In the genomic region with DNA sequence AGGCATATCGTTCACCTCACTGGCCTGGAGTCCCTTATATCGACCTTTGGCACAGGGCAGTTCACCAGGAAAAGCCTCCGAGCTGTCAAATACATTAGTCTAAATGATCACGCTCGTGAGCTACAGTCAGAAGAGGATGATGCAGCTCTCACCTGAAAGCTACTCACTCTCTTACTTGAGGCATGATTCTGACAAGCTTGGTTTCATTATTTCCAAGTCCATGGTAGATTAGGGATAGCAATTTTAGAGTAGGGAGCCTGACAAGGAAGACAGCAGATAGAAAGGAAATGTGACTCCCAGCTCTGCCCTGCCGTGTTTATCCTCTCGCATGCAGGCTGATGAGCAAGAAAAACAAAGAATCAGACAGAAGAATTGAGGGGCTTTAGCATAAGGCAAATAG, we compare ENCODE assay signal across 18 cellular contexts.
DNase-seq lines count a peak whose midpoint lies in the region; TF ChIP-seq lines count a peak whose summit lies in the region.
"Had no signal": no experiment of that assay in that cellular context is flagged by ENCODE, and none has a peak within 500 bp of the region (broad histone marks: within the 10 kb centered on the region; RNA-seq: fewer than 3 reads in every experiment).

No MANE protein-coding gene starts in this region.

- H3K4me3 Mint-ChIP-seq in activated CD4-positive, alpha-beta T cell treated with anti-CD3 and anti-CD28 coated beads, Interleukin-2, amount 10 ng/mL, durations not matched to agents 24 days and 14 days: no peak overlapping the region
- no peak overlapping the region for H3K4me3 Mint-ChIP-seq in neural progenitor cell
- no peak overlapping the region for H3K4me3 Mint-ChIP-seq in activated T-helper 1 cell treated with anti-CD3 and anti-CD28 coated beads, Interleukin-12 subunit alpha, Interleukin-12 subunit beta, Interleukin-2, Interleukin-4 antibody, amounts not matched to agents 30 ng/mL and 10 ng/mL and 1 ng/mL, durations not matched to agents 14 hours and 24 hours and 36 hours
- H3K4me3 Mint-ChIP-seq: CD4-positive, alpha-beta memory T cell; IgD-negative memory B cell had no signal

- H4K20me1 ChIP-seq in hepatocyte (ENCODE audit: insufficient read depth, poor library complexity, severe bottlenecking): no peaks in the 10 kb centered on the region
- H4K20me1 ChIP-seq in neural progenitor cell (ENCODE audit: low read depth): no peaks in the 10 kb centered on the region

- no peaks in the 10 kb centered on the region for H3K36me3 Mint-ChIP-seq in activated CD4-positive, alpha-beta T cell treated with anti-CD3 and anti-CD28 coated beads, Interleukin-2, amount 10 ng/mL, durations not matched to agents 24 days and 14 days (ENCODE audit: low read depth)
- H3K36me3 Mint-ChIP-seq in neural progenitor cell: no peaks in the 10 kb centered on the region
- no peaks in the 10 kb centered on the region for H3K36me3 Mint-ChIP-seq in activated T-helper 1 cell treated with anti-CD3 and anti-CD28 coated beads, Interleukin-12 subunit alpha, Interleukin-12 subunit beta, Interleukin-2, Interleukin-4 antibody, amounts not matched to agents 30 ng/mL and 10 ng/mL and 1 ng/mL, durations not matched to agents 14 hours and 24 hours and 36 hours (ENCODE audit: low read depth)
- H3K36me3 Mint-ChIP-seq: CD4-positive, alpha-beta memory T cell; IgD-negative memory B cell had no signal

- WGBS in hepatocyte (ENCODE audit: low lambda C conversion rate, missing lambda C conversion rate): 51% methylated on average over 7 of the region's 7 CpGs

- no peak overlapping the region for H3K9ac ChIP-seq in neural progenitor cell

- peak overlapping the region; percentile 46 for H3K4me2 ChIP-seq in hepatocyte
- H3K4me2 ChIP-seq in neural progenitor cell: peak overlapping the region; percentile 10

- peaks cover 5% of the 10 kb centered on the region for H3F3A ChIP-seq in neural progenitor cell (ENCODE audit: low read depth)

- H2AFZ ChIP-seq in hepatocyte (no peak overlapping the region), neural progenitor cell (replicated peaks) (peak overlapping the region; percentile 66)

- H3K27me3 Mint-ChIP-seq in activated CD4-positive, alpha-beta T cell treated with anti-CD3 and anti-CD28 coated beads, Interleukin-2, amount 10 ng/mL, durations not matched to agents 24 days and 14 days: peaks cover 3% of the 10 kb centered on the region
- H3K27me3 Mint-ChIP-seq in neural progenitor cell (ENCODE audit: insufficient read depth, low read depth): peaks cover under 1% of the 10 kb centered on the region
- peaks cover 7% of the 10 kb centered on the region for H3K27me3 Mint-ChIP-seq in activated T-helper 1 cell treated with anti-CD3 and anti-CD28 coated beads, Interleukin-12 subunit alpha, Interleukin-12 subunit beta, Interleukin-2, Interleukin-4 antibody, amounts not matched to agents 30 ng/mL and 10 ng/mL and 1 ng/mL, durations not matched to agents 14 hours and 24 hours and 36 hours (ENCODE audit: insufficient read depth)

- H3K4me3 ChIP-seq in hepatocyte (no peak overlapping the region), neural progenitor cell (no peak overlapping the region), HAP-1 (no peak overlapping the region)

- H3K9me2 ChIP-seq in hepatocyte (replicated peaks; ENCODE audit: insufficient read depth): no peaks in the 10 kb centered on the region

- intact Hi-C loops in activated CD4-positive, alpha-beta T cell treated with anti-CD3 and anti-CD28 coated beads, Interleukin-2, amount 10 ng/mL, durations not matched to agents 24 days and 14 days (cut with micrococcal nuclease): no loop called here
- intact Hi-C loops in activated T-helper 1 cell treated with anti-CD3 and anti-CD28 coated beads, Interleukin-12 subunit alpha, Interleukin-12 subunit beta, Interleukin-2, Interleukin-4 antibody, amounts not matched to agents 30 ng/mL and 10 ng/mL and 1 ng/mL, durations not matched to agents 14 hours and 24 hours and 36 hours (cut with micrococcal nuclease): no loop called here

- peaks cover 5% of the 10 kb centered on the region for H3K4me1 ChIP-seq in hepatocyte (ENCODE audit: insufficient read depth)
- H3K4me1 ChIP-seq in neural progenitor cell: peaks cover 26% of the 10 kb centered on the region
- peaks cover 35% of the 10 kb centered on the region for H3K4me1 ChIP-seq in HAP-1

- no peaks in the 10 kb centered on the region for H3K4me1 Mint-ChIP-seq in activated CD4-positive, alpha-beta T cell treated with anti-CD3 and anti-CD28 coated beads, Interleukin-2, amount 10 ng/mL, durations not matched to agents 24 days and 14 days
- H3K4me1 Mint-ChIP-seq in neural progenitor cell: peaks cover 54% of the 10 kb centered on the region
- no peaks in the 10 kb centered on the region for H3K4me1 Mint-ChIP-seq in activated T-helper 1 cell treated with anti-CD3 and anti-CD28 coated beads, Interleukin-12 subunit alpha, Interleukin-12 subunit beta, Interleukin-2, Interleukin-4 antibody, amounts not matched to agents 30 ng/mL and 10 ng/mL and 1 ng/mL, durations not matched to agents 14 hours and 24 hours and 36 hours (ENCODE audit: low read depth)
- H3K4me1 Mint-ChIP-seq: CD4-positive, alpha-beta memory T cell; IgD-negative memory B cell had no signal

- DNase-seq in activated CD4-positive, alpha-beta T cell treated with anti-CD3 and anti-CD28 coated beads, Interleukin-2, amount 10 ng/mL, durations not matched to agents 24 days and 14 days: peak; percentile 27
- no peak for DNase-seq in activated CD4-positive, alpha-beta T cell treated with anti-CD3 and anti-CD28 coated beads, Interleukin-2, amount 50 U/mL, for 48 hours
- DNase-seq in hepatocyte (ENCODE audit: low spot score) (no peak), neural progenitor cell (ENCODE audit: low spot score) (no peak), MV-4-11 (lab: John Stamatoyannopoulos, UW) (no peak), HAP-1 (ENCODE audit: low spot score in 2 of 2) (no peak), EL (no peak)
- no peak for DNase-seq in activated T-helper 1 cell treated with anti-CD3 and anti-CD28 coated beads, Interleukin-12 subunit alpha, Interleukin-12 subunit beta, Interleukin-2, Interleukin-4 antibody, amounts not matched to agents 30 ng/mL and 10 ng/mL and 1 ng/mL, durations not matched to agents 14 hours and 24 hours and 36 hours (ENCODE audit: low spot score)
- DNase-seq: 8988T; BE2C; CD4-positive, alpha-beta memory T cell; GF-D8; NCI-H187 treated with DMSO at 0.1 percent for 48 hours; NCI-H2171; NCI-H446; NK-92 treated with Interleukin-12 subunit alpha and Interleukin-12 subunit beta, amount 100 ng/mL, for 24 hours; SHP77 had no signal

- H3K36me3 ChIP-seq in hepatocyte (replicated peaks; ENCODE audit: insufficient read depth, low read depth) (no peaks in the 10 kb centered on the region), neural progenitor cell (no peaks in the 10 kb centered on the region), HAP-1 (replicated peaks) (no peaks in the 10 kb centered on the region)
- H3K36me3 ChIP-seq: BE2C had no signal

- H3K79me2 ChIP-seq in hepatocyte: no peaks in the 10 kb centered on the region
- H3K79me2 ChIP-seq in neural progenitor cell (ENCODE audit: low read depth): no peaks in the 10 kb centered on the region

- TF ChIP-seq CTCF in hepatocyte (IDR thresholded peaks at IDR 0.05; ENCODE audit: poor library complexity) (no peak), neural progenitor cell (IDR thresholded peaks at IDR 0.05) (no peak)

- H3K27me3 ChIP-seq in hepatocyte (no peaks in the 10 kb centered on the region), neural progenitor cell (no peaks in the 10 kb centered on the region), HAP-1 (ENCODE audit: low read depth) (no peaks in the 10 kb centered on the region)
- H3K27me3 ChIP-seq: BE2C had no signal

- H3K27ac Mint-ChIP-seq in activated CD4-positive, alpha-beta T cell treated with anti-CD3 and anti-CD28 coated beads, Interleukin-2, amount 10 ng/mL, durations not matched to agents 24 days and 14 days: no peak overlapping the region
- H3K27ac Mint-ChIP-seq in neural progenitor cell: peak overlapping the region; percentile 8
- no peak overlapping the region for H3K27ac Mint-ChIP-seq in activated T-helper 1 cell treated with anti-CD3 and anti-CD28 coated beads, Interleukin-12 subunit alpha, Interleukin-12 subunit beta, Interleukin-2, Interleukin-4 antibody, amounts not matched to agents 30 ng/mL and 10 ng/mL and 1 ng/mL, durations not matched to agents 14 hours and 24 hours and 36 hours
- H3K27ac Mint-ChIP-seq: CD4-positive, alpha-beta memory T cell; IgD-negative memory B cell had no signal

- in situ Hi-C loops in HAP-1 (cut with MboI; ENCODE audit: low sequenced_read_pairs): loop anchor here (25.0 kb wide), 1 partner anchor 222 kb away; no protein-coding TSS in a partner anchor

- no peaks in the 10 kb centered on the region for H3K9me3 Mint-ChIP-seq in activated CD4-positive, alpha-beta T cell treated with anti-CD3 and anti-CD28 coated beads, Interleukin-2, amount 10 ng/mL, durations not matched to agents 24 days and 14 days
- H3K9me3 Mint-ChIP-seq in neural progenitor cell: no peaks in the 10 kb centered on the region
- H3K9me3 Mint-ChIP-seq in activated T-helper 1 cell treated with anti-CD3 and anti-CD28 coated beads, Interleukin-12 subunit alpha, Interleukin-12 subunit beta, Interleukin-2, Interleukin-4 antibody, amounts not matched to agents 30 ng/mL and 10 ng/mL and 1 ng/mL, durations not matched to agents 14 hours and 24 hours and 36 hours: no peaks in the 10 kb centered on the region
- H3K9me3 Mint-ChIP-seq: CD4-positive, alpha-beta memory T cell; IgD-negative memory B cell had no signal

- H3K9me3 ChIP-seq in hepatocyte (ENCODE audit: low read depth) (no peaks in the 10 kb centered on the region), neural progenitor cell (ENCODE audit: low read depth) (no peaks in the 10 kb centered on the region), HAP-1 (no peaks in the 10 kb centered on the region; the same call in 1 of the 2 replicates)
- H3K9me3 ChIP-seq: BE2C had no signal

- H3K27ac ChIP-seq in hepatocyte (no peak overlapping the region), neural progenitor cell (no peak overlapping the region)
